Comparison of ENCODE assay signal across 1 cellular context in genomic region chr17:73559532-73559931, GRCh38.
TF ChIP-seq lines count a peak whose summit lies in the region.

No MANE protein-coding gene starts in this region.

TF ChIP-seq in GM23338, 12 proteins besides CTCF, POLR2A, EP300 and RAD21 (continued from another document):
- TF ChIP-seq ETS1 (IDR thresholded peaks at IDR 0.05): no peak
- no peak for TF ChIP-seq EZH2 (IDR thresholded peaks at IDR 0.05; ENCODE audit: low read depth, unreplicated experiment)
- TF ChIP-seq ZNF331 (CRISPR knock-in tag; IDR thresholded peaks at IDR 0.05; ENCODE audit: low read depth): no peak
- TF ChIP-seq EZH2phosphoT487 (IDR thresholded peaks at IDR 0.05; ENCODE audit: unreplicated experiment): no peak
- no peak for TF ChIP-seq POLR2AphosphoS5 (IDR thresholded peaks at IDR 0.05; ENCODE audit: low read depth)
- no peak for TF ChIP-seq CREB1 (CRISPR knock-in tag; IDR thresholded peaks at IDR 0.05; ENCODE audit: low read depth)
- TF ChIP-seq ZNF114 (CRISPR knock-in tag; IDR thresholded peaks at IDR 0.05): no peak
- no peak for TF ChIP-seq REST (IDR thresholded peaks at IDR 0.05; ENCODE audit: unreplicated experiment)
- TF ChIP-seq NANOG (IDR thresholded peaks at IDR 0.05; ENCODE audit: borderline replicate concordance): no peak
